Comparison of ENCODE assay signal across 21 cellular contexts in genomic region chr10:85604136-85604725, GRCh38.
"Had no signal": no experiment of that assay in that cellular context is flagged by ENCODE, and none has a peak within 500 bp of the region (broad histone marks: within the 10 kb centered on the region; RNA-seq: fewer than 3 reads in every experiment).

No MANE protein-coding gene starts in this region.

- H3K27ac Mint-ChIP-seq: dendritic cell treated with granulocyte-macrophage colony-stimulating factor and Interleukin-4, amounts not matched to agents 40 ng/mL and 50 ng/mL, for 4 days; immature natural killer cell; memory B cell; naive B cell; natural killer cell treated with Interleukin-12 subunit alpha and Interleukin-12 subunit beta and Interleukin-15 and Interleukin-18, amount 100 ng/mL, for 72 hours; stimulated activated effector memory CD8-positive, alpha-beta T cell treated with anti-CD3 and anti-CD28 coated beads, Interleukin-12 subunit alpha, Interleukin-12 subunit beta, amount 100 ng/mL, for 72 hours had no signal

- H3K9me3 Mint-ChIP-seq: dendritic cell treated with granulocyte-macrophage colony-stimulating factor and Interleukin-4, amounts not matched to agents 40 ng/mL and 50 ng/mL, for 4 days; natural killer cell treated with Interleukin-12 subunit alpha and Interleukin-12 subunit beta and Interleukin-15 and Interleukin-18, amount 100 ng/mL, for 72 hours; neural crest cell; stimulated activated effector memory CD8-positive, alpha-beta T cell treated with anti-CD3 and anti-CD28 coated beads, Interleukin-12 subunit alpha, Interleukin-12 subunit beta, amount 100 ng/mL, for 72 hours had no signal

- H3K4me1 Mint-ChIP-seq: memory B cell, naive B cell had no signal

- H3K36me3 Mint-ChIP-seq: immature natural killer cell; memory B cell; naive B cell; natural killer cell treated with Interleukin-12 subunit alpha and Interleukin-12 subunit beta and Interleukin-15 and Interleukin-18, amount 100 ng/mL, for 72 hours; stimulated activated effector memory CD8-positive, alpha-beta T cell treated with anti-CD3 and anti-CD28 coated beads, Interleukin-12 subunit alpha, Interleukin-12 subunit beta, amount 100 ng/mL, for 72 hours had no signal

- H3K4me3 Mint-ChIP-seq: dendritic cell treated with granulocyte-macrophage colony-stimulating factor and Interleukin-4, amounts not matched to agents 40 ng/mL and 50 ng/mL, for 4 days; immature natural killer cell; memory B cell; naive B cell; natural killer cell treated with Interleukin-12 subunit alpha and Interleukin-12 subunit beta and Interleukin-15 and Interleukin-18, amount 100 ng/mL, for 72 hours; neural crest cell; stimulated activated effector memory CD8-positive, alpha-beta T cell treated with anti-CD3 and anti-CD28 coated beads, Interleukin-12 subunit alpha, Interleukin-12 subunit beta, amount 100 ng/mL, for 72 hours had no signal

- H3K4me3 ChIP-seq: lung, prostate gland, right atrium auricular region, smooth muscle cell, stomach, thyroid gland had no signal

- H3K27me3 ChIP-seq: right atrium auricular region, stomach, thyroid gland had no signal

- H3K4me2 ChIP-seq: smooth muscle cell had no signal

- H3K36me3 ChIP-seq: prostate gland, right atrium auricular region, stomach, thyroid gland had no signal

- H3K9me3 ChIP-seq: prostate gland, right atrium auricular region, thyroid gland had no signal

- H3K4me1 ChIP-seq: prostate gland, right atrium auricular region, stomach had no signal

- H3K27me3 Mint-ChIP-seq: dendritic cell treated with granulocyte-macrophage colony-stimulating factor and Interleukin-4, amounts not matched to agents 40 ng/mL and 50 ng/mL, for 4 days; natural killer cell treated with Interleukin-12 subunit alpha and Interleukin-12 subunit beta and Interleukin-15 and Interleukin-18, amount 100 ng/mL, for 72 hours had no signal

- H3K27ac ChIP-seq: prostate gland, right atrium auricular region, stomach, thyroid gland had no signal

- DNase-seq: cerebellar nuclear complex; effector memory CD4-positive, alpha-beta T cell; erythroblast; hypothalamus; immature natural killer cell; naive B cell; stimulated activated CD4-positive, alpha-beta T cell treated with anti-CD3 and anti-CD28 coated beads, Interleukin-2, amount 100 ng/mL, for 24 hours; stimulated activated CD4-positive, alpha-beta T cell treated with anti-CD3 and anti-CD28 coated beads, Interleukin-4, amount 100 ng/mL, for 24 hours; stimulated activated naive CD4-positive, alpha-beta T cell treated with Interleukin-2 at 50 U/mL for 16 hours; stomach; thyroid gland; trophoblast cell had no signal
